ENCODE assay signal across 7 cellular contexts in genomic region chr5:76187386-76187785, GRCh38.
"Had no signal": no experiment of that assay in that cellular context is flagged by ENCODE, and none has a peak within 500 bp of the region (broad histone marks: within the 10 kb centered on the region; RNA-seq: fewer than 3 reads in every experiment).

No MANE protein-coding gene starts in this region.

- DNase-seq: GDM1, GF-D8 had no signal

- FAIRE-seq: G401.6, GM12891, GM12892, GM18507, GM19239 had no signal
